In genomic region chr9:89786650-89787049, GRCh38 we compare ENCODE assay signal across 17 cellular contexts.
A peak's percentile ranks its signal among the peaks of the same experiment; 100 is the strongest.
DNase-seq lines count a peak whose midpoint lies in the region; ATAC-seq, FAIRE-seq and TF ChIP-seq lines count a peak whose summit lies in the region.
"Had no signal": no experiment of that assay in that cellular context is flagged by ENCODE, and none has a peak within 500 bp of the region (broad histone marks: within the 10 kb centered on the region; RNA-seq: fewer than 3 reads in every experiment).

No MANE protein-coding gene starts in this region.

- H3K36me3 ChIP-seq in pancreas (no peaks in the 10 kb centered on the region), MG63 (no peaks in the 10 kb centered on the region)
- H3K36me3 ChIP-seq: neural progenitor cell, SJCRH30 had no signal

- TF ChIP-seq CTCF in NB4 (IDR thresholded peaks at IDR 0.05; ENCODE audit: low read depth, low read length) (no peak), fibroblast of pulmonary artery (IDR thresholded peaks at IDR 0.05; ENCODE audit: low read length, missing control alignments) (no peak), pancreas (IDR thresholded peaks at IDR 0.05) (no peak)

- no peaks in the 10 kb centered on the region for H3K4me1 ChIP-seq in pancreas
- H3K4me1 ChIP-seq: neural progenitor cell had no signal

- intact Hi-C loops in pancreas (cut with DNase I): no loop called here

- H3K27ac ChIP-seq in pancreas: no peak overlapping the region
- H3K27ac ChIP-seq: neural progenitor cell, SJCRH30 had no signal

- ATAC-seq in pancreas: peak in 3 of 4 donors; percentile 66 to 89 (median 83)
- no peak for ATAC-seq in GM18519 (IDR thresholded peaks at IDR 0.05; ENCODE audit: low FRiP score, unreplicated experiment)
- ATAC-seq: activated CD8-positive, alpha-beta memory T cell treated with anti-CD3 and anti-CD28 coated beads, Interleukin-2, amount 10 ng/mL, durations not matched to agents 7 days and 5 days had no signal

- WGBS in pancreas, 2 donors: 7 to 13% methylated on average over 1 of the region's 1 CpG

- H3K9me3 ChIP-seq in pancreas (no peaks in the 10 kb centered on the region), MG63 (no peaks in the 10 kb centered on the region)
- H3K9me3 ChIP-seq: SJCRH30 had no signal

- TF ChIP-seq POLR2A in NB4 (IDR thresholded peaks at IDR 0.05; ENCODE audit: extremely low read depth, insufficient read length): no peak

- DNase-seq in DMS53 (lab: John Stamatoyannopoulos, UW) (peak; percentile 40), NB4 (ENCODE audit: low read depth) (peak; percentile 13), fibroblast of pulmonary artery (ENCODE audit: low read depth) (peak; percentile 25), pancreas (peak in 3 of 6 donors; percentile 13 to 49 (median 25)), T-helper 2 cell (no peak), MG63 (no peak), NCI-H510A treated with DMSO at 0.1 percent for 48 hours (lab: John Stamatoyannopoulos, UW) (no peak)
- DNase-seq: activated B cell treated with CpG ODN at 0.5 μM for 24 hours; activated CD8-positive, alpha-beta memory T cell treated with anti-CD3 and anti-CD28 coated beads, Interleukin-2, amount 10 ng/mL, durations not matched to agents 7 days and 5 days; activated naive CD4-positive, alpha-beta T cell treated with anti-CD3 and anti-CD28 coated beads, Interleukin-2, amount 10 ng/mL, durations not matched to agents 7 days and 5 days; CD4-positive, alpha-beta T cell; glutamatergic neuron; NCI-H1436; NCI-H82 had no signal

- H3K27me3 ChIP-seq in pancreas: no peaks in the 10 kb centered on the region
- no peaks in the 10 kb centered on the region for H3K27me3 ChIP-seq in MG63
- H3K27me3 ChIP-seq: neural progenitor cell, SJCRH30 had no signal

- H3K4me3 ChIP-seq in NB4 (ENCODE audit: low read depth, low read length) (no peak overlapping the region), fibroblast of pulmonary artery (replicated peaks; ENCODE audit: low read depth, low read length) (no peak overlapping the region), pancreas (no peak overlapping the region), MG63 (no peak overlapping the region)
- H3K4me3 ChIP-seq: neural progenitor cell, SJCRH30 had no signal

- no peak for FAIRE-seq in pancreas (lab: Jason Lieb, UNC)

Comparison
In these comparisons a context has a peak if more than half of its experiments do, and no peak if none do; other contexts are left out.
1. DNase-seq: peak in DMS53 (single experiment), NB4 (single experiment) and fibroblast of pulmonary artery (single experiment); none in T-helper 2 cell (0 of 5), MG63 (single experiment) and NCI-H510A treated with DMSO at 0.1 percent for 48 hours (single experiment).